Comparison of ENCODE assay signal across 8 cellular contexts in genomic region chr9:26326473-26327044, GRCh38.
DNase-seq lines count a peak whose midpoint lies in the region; ATAC-seq, FAIRE-seq and TF ChIP-seq lines count a peak whose summit lies in the region.

No MANE protein-coding gene starts in this region.

- H3K4ac ChIP-seq in H1 (replicated peaks; ENCODE audit: insufficient read length, low read depth, low read length), result no peak overlapping the region

- POLR2A ChIA-PET in H1 (lab: Charles Lee; ENCODE audit: partially characterized antibody), result no interaction called here
- POLR2A ChIA-PET in naive thymus-derived CD4-positive, alpha-beta T cell (lab: Charles Lee), result no interaction called here

- H3K9me3 ChIP-seq in OCI-LY3 (ENCODE audit: insufficient read depth, low read length) (no peaks in the 10 kb centered on the region), H1 (ENCODE audit: insufficient read depth in 2 of 2, low read depth in 1 of 2, low read length in 1 of 2) (no peaks in the 10 kb centered on the region)
- no peaks in the 10 kb centered on the region for H3K9me3 ChIP-seq in naive thymus-derived CD4-positive, alpha-beta T cell (ENCODE audit: control insufficient read depth in 2 of 3, low read length in 3 of 3)

- no peak overlapping the region for H3K27ac Mint-ChIP-seq in naive thymus-derived CD4-positive, alpha-beta T cell

- TF ChIP-seq RAD21 in H1 (IDR thresholded peaks at IDR 0.05 in 1 of 2, conservative IDR thresholded peaks at IDR 0.05 in 1 of 2; ENCODE audit: low read depth in 2 of 2, low read length in 2 of 2), result peak; percentile 95

- peaks cover 0 to 4% (median 0%) of the 10 kb centered on the region in 5 donors for H3K36me3 Mint-ChIP-seq in naive thymus-derived CD4-positive, alpha-beta T cell

- H3K4me2 ChIP-seq in OCI-LY3 (ENCODE audit: low read length), result peak overlapping the region; percentile 12; the same call in 1 of the 2 replicates
- H3K4me2 ChIP-seq in H1 (ENCODE audit: insufficient read depth in 1 of 2, low read depth in 2 of 2, low read length in 2 of 2), result no peak overlapping the region

- H3K9ac ChIP-seq in OCI-LY3 (ENCODE audit: low read length), result no peak overlapping the region
- H3K9ac ChIP-seq in H1 (replicated peaks in 1 of 4; ENCODE audit: extremely low read depth in 1 of 4, low read depth in 3 of 4, low read length in 3 of 4), result no peak overlapping the region

- H3K56ac ChIP-seq in H1 (replicated peaks; ENCODE audit: insufficient read length, low read depth, low read length), result no peak overlapping the region

- H3K27me3 ChIP-seq in OCI-LY3 (ENCODE audit: low read depth, low read length), result 0 out of 2 replicates have a peak, but pooled peaks cover 4% of the 10 kb centered on the region
- H3K27me3 ChIP-seq in H1 (replicated peaks in 1 of 4; ENCODE audit: control insufficient read depth in 3 of 4, extremely low read depth in 1 of 4, insufficient read depth in 3 of 4, low read length in 3 of 4), result no peaks in the 10 kb centered on the region
- no peaks in the 10 kb centered on the region for H3K27me3 ChIP-seq in naive thymus-derived CD4-positive, alpha-beta T cell (ENCODE audit: control insufficient read depth in 2 of 2, insufficient read depth in 2 of 2, low read length in 2 of 2)

- no peak overlapping the region for H3K4me3 Mint-ChIP-seq in naive thymus-derived CD4-positive, alpha-beta T cell

- H2AFZ ChIP-seq in OCI-LY3 (ENCODE audit: low read depth, low read length), result no peak overlapping the region
- H2AFZ ChIP-seq in H1 (ENCODE audit: low read length), result no peak overlapping the region

- no peak overlapping the region for H3K18ac ChIP-seq in H1 (ENCODE audit: extremely low read depth, low read length)

- peak; percentile 98 for FAIRE-seq in H1 (lab: Jason Lieb, UNC)

- H4K20me1 ChIP-seq in OCI-LY3 (ENCODE audit: insufficient read depth, low read length) (no peaks in the 10 kb centered on the region), H1 (replicated peaks in 1 of 2; ENCODE audit: control insufficient read depth in 1 of 2, insufficient read depth in 2 of 2, low read length in 2 of 2) (no peaks in the 10 kb centered on the region)

- H2BK15ac ChIP-seq in H1 (ENCODE audit: low read length), result no peak overlapping the region

- H3K27ac ChIP-seq in C4-2B, result no peak overlapping the region
- H3K27ac ChIP-seq in OCI-LY3 (ENCODE audit: low read length), result no peak overlapping the region
- no peak overlapping the region for H3K27ac ChIP-seq in H1 (ENCODE audit: low read depth, low read length)
- no peak overlapping the region for H3K27ac ChIP-seq in naive thymus-derived CD4-positive, alpha-beta T cell (ENCODE audit: low read depth, low read length)

- H3K23ac ChIP-seq in H1 (ENCODE audit: insufficient read length), result no peak overlapping the region

- H2AK5ac ChIP-seq in H1 (ENCODE audit: low read depth, low read length), result no peak overlapping the region

- H3K4me1 Mint-ChIP-seq in naive thymus-derived CD4-positive, alpha-beta T cell, result no peaks in the 10 kb centered on the region

- no peak overlapping the region for H3K14ac ChIP-seq in H1 (ENCODE audit: insufficient read length)

- no peaks in the 10 kb centered on the region for H3K79me2 ChIP-seq in OCI-LY3 (ENCODE audit: low read length)
- no peaks in the 10 kb centered on the region for H3K79me2 ChIP-seq in H1 (ENCODE audit: control insufficient read depth in 1 of 2, insufficient read depth in 2 of 2, low read length in 2 of 2)

- no peak overlapping the region for H2BK12ac ChIP-seq in H1 (ENCODE audit: low read depth, low read length)

- 28% methylated on average over 6 of the region's 6 CpGs; no CpG with 5 or more reads in 1 of the 2 experiments for WGBS in H1 (ENCODE audit: extremely low coverage in 1 of 2, insufficient coverage in 1 of 2, insufficient read length in 1 of 2, insufficient replicate concordance in 2 of 2, low coverage in 1 of 2, low lambda C conversion rate in 2 of 2, missing lambda C conversion rate in 1 of 2), 2 experiments

- TF ChIP-seq EP300 in H1 (IDR thresholded peaks at IDR 0.05; ENCODE audit: borderline replicate concordance in 1 of 2, low read depth in 2 of 2, low read length in 2 of 2), result no peak

- peaks cover 0 to 10% (median 0%) of the 10 kb centered on the region in 11 donors for H3K9me3 Mint-ChIP-seq in naive thymus-derived CD4-positive, alpha-beta T cell

- H3K4me3 ChIP-seq in OCI-LY3 (ENCODE audit: low read length) (no peak overlapping the region), H1 (ENCODE audit: extremely low read depth in 1 of 4, insufficient read depth in 2 of 4, low read depth in 3 of 4, low read length in 4 of 4) (no peak overlapping the region)
- H3K4me3 ChIP-seq in naive thymus-derived CD4-positive, alpha-beta T cell (ENCODE audit: low read length), result no peak overlapping the region

- no peak overlapping the region for H2BK5ac ChIP-seq in H1 (ENCODE audit: low read depth, low read length)

- no peak overlapping the region for H4K8ac ChIP-seq in H1 (ENCODE audit: extremely low read depth, insufficient read depth, low read length)

- no peak for TF ChIP-seq POLR2A in H1 (IDR thresholded peaks at IDR 0.05; ENCODE audit: control extremely low read depth in 1 of 2, low read depth in 2 of 2, low read length in 2 of 2)

- H4K91ac ChIP-seq in H1 (replicated peaks; ENCODE audit: insufficient read length, low read length), result no peak overlapping the region

- no peak overlapping the region for H2BK120ac ChIP-seq in H1 (replicated peaks; ENCODE audit: low read depth, low read length)

- H3K4me1 ChIP-seq in OCI-LY3 (ENCODE audit: low read length) (no peaks in the 10 kb centered on the region), H1 (replicated peaks in 1 of 4; ENCODE audit: control insufficient read depth in 3 of 4, insufficient read depth in 4 of 4, low read length in 3 of 4) (no peaks in the 10 kb centered on the region)
- no peaks in the 10 kb centered on the region for H3K4me1 ChIP-seq in naive thymus-derived CD4-positive, alpha-beta T cell (ENCODE audit: control insufficient read depth in 2 of 2, insufficient read depth in 2 of 2, low read length in 2 of 2)

- no peak overlapping the region for H2BK20ac ChIP-seq in H1 (ENCODE audit: low read length)

- DNase-seq in H1 (ENCODE audit: low read depth in 1 of 2, low spot score in 2 of 2) (peak; percentile 10 to 51), myocyte (ENCODE audit: low read depth) (peak; percentile 77)
- DNase-seq in naive thymus-derived CD4-positive, alpha-beta T cell, result no peak
- no peak for DNase-seq in stimulated activated CD4-positive, alpha-beta T cell treated with anti-CD3 and anti-CD28 coated beads, Interleukin-4, amount 100 ng/mL, for 4 hours

- intact Hi-C loops in naive thymus-derived CD4-positive, alpha-beta T cell (cut with micrococcal nuclease), result no loop called here

- ATAC-seq in GM18511 (IDR thresholded peaks at IDR 0.05; ENCODE audit: unreplicated experiment) (peak; percentile 68), HG03439 (IDR thresholded peaks at IDR 0.05; ENCODE audit: unreplicated experiment) (peak; percentile 60)
- ATAC-seq in naive thymus-derived CD4-positive, alpha-beta T cell, result no peak

- TF ChIP-seq CTCF in C4-2B (conservative IDR thresholded peaks at IDR 0.05) (peak; percentile 93), OCI-LY3 (IDR thresholded peaks at IDR 0.05; ENCODE audit: low read depth, low read length) (peak; percentile 86), H1 (IDR thresholded peaks at IDR 0.05; ENCODE audit: control extremely low read depth in 1 of 3, insufficient read depth in 1 of 3, low read depth in 1 of 3, low read length in 3 of 3) (peak in 2 of 3 experiments; percentile 68 to 79; a peak in 3 of 4 replicates)

- CTCF ChIA-PET in H1 (lab: Charles Lee; ENCODE audit: partially characterized antibody), result interaction anchor here (0.6 to 4.3 kb wide), 27 partner anchors 8 to 834 kb away, joined by 3 to 28 read pairs (median 3); no protein-coding TSS in a partner anchor
- CTCF ChIA-PET in naive thymus-derived CD4-positive, alpha-beta T cell (lab: Charles Lee), result no interaction called here

- no peaks in the 10 kb centered on the region for H3K23me2 ChIP-seq in H1 (ENCODE audit: low read depth, low read length)

- no peaks in the 10 kb centered on the region for H3K79me1 ChIP-seq in H1 (ENCODE audit: low read depth, low read length)

- H3K27me3 Mint-ChIP-seq in naive thymus-derived CD4-positive, alpha-beta T cell, result no peaks in the 10 kb centered on the region

- H3K36me3 ChIP-seq in OCI-LY3 (replicated peaks; ENCODE audit: low read depth, low read length) (no peaks in the 10 kb centered on the region), H1 (ENCODE audit: control insufficient read depth in 2 of 4, insufficient read depth in 4 of 4, low read length in 3 of 4) (no peaks in the 10 kb centered on the region)
- H3K36me3 ChIP-seq in naive thymus-derived CD4-positive, alpha-beta T cell (ENCODE audit: control insufficient read depth in 2 of 3, insufficient read depth in 3 of 3, low read length in 3 of 3), result no peaks in the 10 kb centered on the region

- no peak overlapping the region for H4K5ac ChIP-seq in H1 (ENCODE audit: insufficient read length, low read depth, low read length)

TF ChIP-seq in H1, 55 proteins besides CTCF, POLR2A, EP300 and RAD21:
- TF ChIP-seq SP4 (IDR thresholded peaks at IDR 0.05; ENCODE audit: low read length) (no peak), CHD2 (IDR thresholded peaks at IDR 0.05; ENCODE audit: low read length) (no peak), RFX5 (IDR thresholded peaks at IDR 0.05; ENCODE audit: borderline replicate concordance, low read depth, low read length) (no peak), MAFK (IDR thresholded peaks at IDR 0.05; ENCODE audit: low read depth, low read length) (peak; percentile 24; the same call in 1 of the 2 replicates), EGR1 (IDR thresholded peaks at IDR 0.05; ENCODE audit: borderline replicate concordance, low read depth, low read length) (no peak), ATF2 (IDR thresholded peaks at IDR 0.05; ENCODE audit: low read length) (no peak)

Comparison
In these comparisons a context has a peak if more than half of its experiments do, and no peak if none do; other contexts are left out.
1. DNase-seq: peak in H1 (2 of 2) and myocyte (single experiment); none in naive thymus-derived CD4-positive, alpha-beta T cell (0 of 9) and stimulated activated CD4-positive, alpha-beta T cell treated with anti-CD3 and anti-CD28 coated beads, Interleukin-4, amount 100 ng/mL, for 4 hours (0 of 2).
2. Peak in every context shown above with its lines, with median percentiles within 50 percentile points of each other: CTCF ChIP-seq.